Comparison of ENCODE assay signal across 7 cellular contexts in genomic region chr4:153522800-153523089, GRCh38. TPM values are rescaled to one million over a fixed set of nuclear protein-coding genes. Genes with fewer than 3 reads are reported as not detected.
DNase-seq lines count a peak whose midpoint lies in the region; ATAC-seq and TF ChIP-seq lines count a peak whose summit lies in the region.

No MANE protein-coding gene starts in this region.

- H3K27ac ChIP-seq in prostate gland = no peak overlapping the region

- peak; percentile 35 for ATAC-seq in GM19467 (IDR thresholded peaks at IDR 0.05; ENCODE audit: unreplicated experiment)
- ATAC-seq in HG03354 (IDR thresholded peaks at IDR 0.05; ENCODE audit: poor library complexity, severe bottlenecking, unreplicated experiment) = peak; percentile 48

- H3K4me3 ChIP-seq in prostate gland = no peak overlapping the region

- no peaks in the 10 kb centered on the region for H3K9me3 ChIP-seq in prostate gland

- H3K27me3 ChIP-seq in prostate gland (replicated peaks; ENCODE audit: insufficient read depth) = no peaks in the 10 kb centered on the region

- TF ChIP-seq CTCF in prostate gland (IDR thresholded peaks at IDR 0.05) = no peak

- no peak for TF ChIP-seq POLR2A in prostate gland (IDR thresholded peaks at IDR 0.05)

- H3K4me1 ChIP-seq in prostate gland (replicated peaks) = no peaks in the 10 kb centered on the region

- peak; percentile 24 for DNase-seq in activated gamma-delta T cell treated with anti-CD3 and anti-CD28 coated beads, Interleukin-2, amount 50 U/mL, for 16 hours (ENCODE audit: low read depth)
- peak in 4 of 6 experiments; percentile 27 to 39 (median 28) for DNase-seq in stimulated activated naive CD4-positive, alpha-beta T cell (lab: John Stamatoyannopoulos, UW)
- no peak for DNase-seq in KG1 (lab: John Stamatoyannopoulos, UW)
- no peak for DNase-seq in prostate gland (ENCODE audit: low spot score)
- no peak for DNase-seq in G401 (ENCODE audit: low spot score)

- no peaks in the 10 kb centered on the region for H3K36me3 ChIP-seq in prostate gland

- intact Hi-C loops in prostate gland (cut with DNase I) = no loop called here

- WGBS in prostate gland = 85% methylated on average over 1 of the region's 1 CpG

- in situ Hi-C loops in G401 (cut with HindIII; ENCODE audit: low sequenced_read_pairs) = no loop called here

RNA-seq across cellular contexts. Expression of gene TMEM131L, which starts 56.6 kb away (rescaled TPM):
- 10 to 100 TPM in 1 of 2 donors, 1 to 10 TPM in 1; 9.3 to 12.5 TPM for total RNA-seq in prostate gland
- 4.5 and 13.5 TPM in 2 replicates for total RNA-seq in G401 (2014; rRNA removed; shearing (Covaris generic))

Comparison
In these comparisons a context has a peak if more than half of its experiments do, and no peak if none do; other contexts are left out.
1. DNase-seq: peak in activated gamma-delta T cell treated with anti-CD3 and anti-CD28 coated beads, Interleukin-2, amount 50 U/mL, for 16 hours (single experiment) and stimulated activated naive CD4-positive, alpha-beta T cell (4 of 6); none in KG1 (single experiment), prostate gland (single experiment) and G401 (single experiment).